In genomic region chrX:154517101-154517781, GRCh38 we compare ENCODE assay signal across 10 cellular contexts. TPM values are rescaled to one million over a fixed set of nuclear protein-coding genes. Genes with fewer than 3 reads are reported as not detected.
DNase-seq lines count a peak whose midpoint lies in the region; ATAC-seq, FAIRE-seq and TF ChIP-seq lines count a peak whose summit lies in the region.
"Had no signal": no experiment of that assay in that cellular context is flagged by ENCODE, and none has a peak within 500 bp of the region (broad histone marks: within the 10 kb centered on the region; RNA-seq: fewer than 3 reads in every experiment).

No MANE protein-coding gene starts in this region.

- H3K27me3 ChIP-seq in fibroblast of lung (ENCODE audit: control insufficient read depth, insufficient read depth, low read length), result no peaks in the 10 kb centered on the region

- peak overlapping the region in 1 of 2 experiments; percentile 86; a peak in 2 of 6 replicates for H3K27ac ChIP-seq in A549
- H3K27ac ChIP-seq in OCI-LY7 (ENCODE audit: low read depth, low read length, poor library complexity, severe bottlenecking), result no peak overlapping the region
- peak overlapping the region; percentile 69 for H3K27ac ChIP-seq in fibroblast of lung (ENCODE audit: insufficient read depth, low read length)

- peaks cover 30% of the 10 kb centered on the region for H3K4me1 Mint-ChIP-seq in neural crest cell

- no peak overlapping the region for H3K4me3 ChIP-seq in A549
- no peak overlapping the region for H3K4me3 ChIP-seq in OCI-LY7 (ENCODE audit: low read depth, low read length, poor library complexity, severe bottlenecking)
- peak overlapping the region in 2 of 4 experiments; percentile 51 to 52 for H3K4me3 ChIP-seq in fibroblast of lung (replicated peaks in 1 of 4; ENCODE audit: control extremely low read depth in 1 of 4, insufficient read depth in 1 of 4, low read depth in 3 of 4, low read length in 4 of 4)

- peak overlapping the region; percentile 48 for H3K9ac ChIP-seq in fibroblast of lung (ENCODE audit: insufficient read depth, low read length)

- no peak overlapping the region for H3K27ac Mint-ChIP-seq in neural crest cell (ENCODE audit: unreplicated experiment)

- TF ChIP-seq POLR2A in A549 (IDR thresholded peaks at IDR 0.05; ENCODE audit: low read length), result no peak

- H3K79me2 ChIP-seq in OCI-LY7 (ENCODE audit: insufficient read depth, low read depth, low read length) (no peaks in the 10 kb centered on the region), fibroblast of lung (ENCODE audit: control insufficient read depth, insufficient read depth, low read length) (peaks cover 4% of the 10 kb centered on the region)

- DNase-seq in A549 (ENCODE audit: low read depth in 1 of 2, low spot score in 1 of 2) (no peak), OCI-LY7 (ENCODE audit: low spot score) (no peak), fibroblast of lung (ENCODE audit: low read depth in 2 of 2) (peak in 1 of 2 donors; percentile 63), neural crest cell (ENCODE audit: low read depth, low spot score) (no peak), SW480 (ENCODE audit: low spot score) (no peak), NCI-H345 treated with DMSO at 0.1 percent for 48 hours (lab: John Stamatoyannopoulos, UW; ENCODE audit: unreplicated experiment) (no peak), Kasumi-1 (lab: John Stamatoyannopoulos, UW) (no peak)
- no peak for DNase-seq in stimulated activated CD4-positive, alpha-beta T cell treated with anti-CD3 and anti-CD28 coated beads, Interleukin-12 subunit alpha, Interleukin-12 subunit beta, amount 100 ng/mL, for 4 hours
- DNase-seq: activated T-cell treated with anti-CD3 and anti-CD28 coated beads, Interleukin-2, amount 50 U/mL, for 1 hour; COR-L47 had no signal

- ATAC-seq in A549, result no peak

- peak overlapping the region; percentile 72 for H3K4me3 Mint-ChIP-seq in neural crest cell

- no TSS peak for BruUV-seq in OCI-LY7 (replicated peaks; lab: Mats Ljungman, UMichigan)

- intact Hi-C loops in OCI-LY7 (cut with micrococcal nuclease; ENCODE audit: unreplicated experiment), result loop anchor here (5.0 kb wide), 1 partner anchor 40 kb away; the partner anchor contains the start of gene LAGE3

- POLR2A ChIA-PET in A549 (lab: Yijun Ruan, JAX) (interaction anchor here (1.3 kb wide), 1 partner anchor 27 kb away, joined by 3 read pairs; the partner anchor contains the start of gene SLC10A3), OCI-LY7 (lab: Charles Lee) (interaction anchor here (0.9 to 1.2 kb wide), 3 partner anchors 21 to 30 kb away, joined by 3 to 5 read pairs (median 3); partner anchors contain the start of genes SLC10A3 and UBL4A)

- TF ChIP-seq EP300 in A549 (IDR thresholded peaks at IDR 0.05), result no peak

- no peak for TF ChIP-seq RAD21 in A549 (conservative IDR thresholded peaks at IDR 0.05 in 1 of 2, IDR thresholded peaks at IDR 0.05 in 1 of 2)

- no peaks in the 10 kb centered on the region for H3K9me2 ChIP-seq in OCI-LY7 (ENCODE audit: insufficient read depth, low read length)

- CTCF ChIA-PET in A549 (lab: Yijun Ruan, JAX) (interaction anchor here (1.7 to 2.4 kb wide), 2 partner anchors 9 to 144 kb away, joined by 3 to 8 read pairs; no protein-coding TSS in a partner anchor), OCI-LY7 (lab: Charles Lee; ENCODE audit: unreplicated experiment) (interaction anchor here (1.4 kb wide), 1 partner anchor 10 kb away, joined by 3 read pairs; no protein-coding TSS in a partner anchor)

- H3K4me2 ChIP-seq in A549, result peak overlapping the region; percentile 79
- H3K4me2 ChIP-seq in OCI-LY7 (ENCODE audit: low read length), result peak overlapping the region; percentile 79
- peak overlapping the region; percentile 72 for H3K4me2 ChIP-seq in fibroblast of lung (ENCODE audit: extremely low read depth, insufficient read depth, low read length)

- TF ChIP-seq CTCF in A549 (IDR thresholded peaks at IDR 0.05) (no peak), OCI-LY7 (conservative IDR thresholded peaks at IDR 0.05; ENCODE audit: low read length) (no peak), fibroblast of lung (conservative IDR thresholded peaks at IDR 0.05 in 1 of 2, IDR thresholded peaks at IDR 0.05 in 1 of 2; ENCODE audit: low read depth in 1 of 2, low read length in 2 of 2) (no peak), neural crest cell (conservative IDR thresholded peaks at IDR 0.05) (no peak)

- no peaks in the 10 kb centered on the region for H3K9me3 ChIP-seq in A549
- no peaks in the 10 kb centered on the region for H3K9me3 ChIP-seq in OCI-LY7 (ENCODE audit: low read length)
- no peaks in the 10 kb centered on the region for H3K9me3 ChIP-seq in fibroblast of lung (ENCODE audit: control insufficient read depth, insufficient read depth, low read depth, low read length)

- FAIRE-seq in A549 (lab: Jason Lieb, UNC), result no peak

- no peaks in the 10 kb centered on the region for H3K9me3 Mint-ChIP-seq in neural crest cell

- peaks cover 5% of the 10 kb centered on the region for H3K36me3 Mint-ChIP-seq in neural crest cell (ENCODE audit: low read depth)

- H2AFZ ChIP-seq in OCI-LY7 (ENCODE audit: low read length) (no peak overlapping the region), fibroblast of lung (ENCODE audit: low read length) (no peak overlapping the region)

- H3K4me1 ChIP-seq in A549 (peaks cover 10% of the 10 kb centered on the region; the same call in 2 of the 3 replicates), OCI-LY7 (ENCODE audit: insufficient read depth, low read length, poor library complexity, severe bottlenecking) (peaks cover 13% of the 10 kb centered on the region), fibroblast of lung (ENCODE audit: control insufficient read depth, extremely low read depth, insufficient read depth, low read length) (peaks cover 10% of the 10 kb centered on the region)

- no peaks in the 10 kb centered on the region for H4K20me1 ChIP-seq in OCI-LY7 (ENCODE audit: insufficient read depth, low read length)
- H4K20me1 ChIP-seq in fibroblast of lung (ENCODE audit: control insufficient read depth, extremely low read depth, insufficient read depth, low read length), result no peaks in the 10 kb centered on the region

- no peaks in the 10 kb centered on the region for H3K36me3 ChIP-seq in OCI-LY7 (ENCODE audit: insufficient read depth, low read length)
- H3K36me3 ChIP-seq in fibroblast of lung (ENCODE audit: control insufficient read depth, insufficient read depth, low read length), result no peaks in the 10 kb centered on the region

- no peaks in the 10 kb centered on the region for H3K27me3 Mint-ChIP-seq in neural crest cell (ENCODE audit: low read depth)

- WGBS in A549 (ENCODE audit: missing lambda C conversion rate), result 91% methylated on average over 20 of the region's 25 CpGs

RNA-seq across cellular contexts. Expression of gene FAM3A, which starts 1.2 kb away (rescaled TPM):
- polyA plus RNA-seq in A549 (2011; rRNA removed), result 18.6 and 21.7 TPM in 2 replicates
- polyA plus RNA-seq in A549 (2012; cell fraction: cytosol; rRNA removed), result 47.8 and 55.1 TPM in 2 replicates
- polyA plus RNA-seq in A549 (2012; cell fraction: nucleus; rRNA removed), result 93.9 and 105 TPM in 2 replicates
- polyA plus RNA-seq in A549 (2017; fragmentation: RNase III; extraction: RNeasy Plus Mini Kit Qiagen cat#74134 plus additional on column Dnase treatment), result 33.2 to 40.6 TPM (median 36.7 TPM) in 3 replicates
- 16.1 and 21.8 TPM in 2 replicates for polyA minus RNA-seq in A549 (2011; rRNA and poly(A)+ RNA removed)
- total RNA-seq in OCI-LY7 (2014; rRNA removed; shearing (Covaris generic)), result 15.3 and 16.4 TPM in 2 replicates
- 21.9 and 24.6 TPM in 2 replicates for total RNA-seq in OCI-LY7 (2022)
- total RNA-seq in fibroblast of lung, result 30.0 and 30.2 TPM in 2 replicates
- polyA plus RNA-seq in fibroblast of lung, result 16.5 and 17.3 TPM in 2 replicates
- 27.9 and 31.6 TPM in 2 replicates for polyA plus RNA-seq in fibroblast of lung (2012)
- 20.7 and 23.7 TPM in 2 replicates for polyA minus RNA-seq in fibroblast of lung (ENCODE audit: low replicate concordance)
- total RNA-seq in neural crest cell, result 25.8 and 29.9 TPM in 2 replicates

RNA-seq across cellular contexts. Expression of gene SLC10A3, which starts 26.8 kb away (rescaled TPM):
- polyA plus RNA-seq in A549 (2011; rRNA removed) (9.0 and 10.1 TPM in 2 replicates), A549 (2017; fragmentation: RNase III; extraction: RNeasy Plus Mini Kit Qiagen cat#74134 plus additional on column Dnase treatment) (19.3 to 24.1 TPM (median 21.7 TPM) in 3 replicates), fibroblast of lung (15.5 and 16.0 TPM in 2 replicates)
- polyA plus RNA-seq in A549 (2012; cell fraction: cytosol; rRNA removed), result 18.6 and 27.7 TPM in 2 replicates
- polyA plus RNA-seq in A549 (2012; cell fraction: nucleus; rRNA removed), result 15.8 and 20.0 TPM in 2 replicates
- polyA minus RNA-seq in A549 (2011; rRNA and poly(A)+ RNA removed), result 11.0 and 18.0 TPM in 2 replicates
- 12.4 and 14.1 TPM in 2 replicates for total RNA-seq in OCI-LY7 (2014; rRNA removed; shearing (Covaris generic))
- total RNA-seq in OCI-LY7 (2022) (12.7 and 15.6 TPM in 2 replicates), fibroblast of lung (13.9 and 15.2 TPM in 2 replicates), neural crest cell (7.8 TPM in 2 replicates)
- 26.3 and 32.6 TPM in 2 replicates for polyA plus RNA-seq in fibroblast of lung (2012)
- 19.2 and 20.2 TPM in 2 replicates for polyA minus RNA-seq in fibroblast of lung (ENCODE audit: low replicate concordance)

RNA-seq across cellular contexts. Expression of gene G6PD, which starts 29.4 kb away (rescaled TPM):
- 692 and 774 TPM in 2 replicates for polyA plus RNA-seq in A549 (2011; rRNA removed)
- polyA plus RNA-seq in A549 (2012; cell fraction: cytosol; rRNA removed), result 1,222 and 1,527 TPM in 2 replicates
- 2,784 and 3,385 TPM in 2 replicates for polyA plus RNA-seq in A549 (2012; cell fraction: nucleus; rRNA removed)
- polyA plus RNA-seq in A549 (2017; fragmentation: RNase III; extraction: RNeasy Plus Mini Kit Qiagen cat#74134 plus additional on column Dnase treatment), result 1,409 to 1,481 TPM (median 1,465 TPM) in 3 replicates
- 756 and 969 TPM in 2 replicates for polyA minus RNA-seq in A549 (2011; rRNA and poly(A)+ RNA removed)
- 21.6 and 26.1 TPM in 2 replicates for total RNA-seq in OCI-LY7 (2014; rRNA removed; shearing (Covaris generic))
- total RNA-seq in OCI-LY7 (2022), result 40.9 and 47.1 TPM in 2 replicates
- 52.1 and 86.2 TPM in 2 replicates for total RNA-seq in fibroblast of lung
- 109 and 229 TPM in 2 replicates for polyA plus RNA-seq in fibroblast of lung
- polyA plus RNA-seq in fibroblast of lung (2012), result 236 and 397 TPM in 2 replicates
- polyA minus RNA-seq in fibroblast of lung (ENCODE audit: low replicate concordance), result 725 and 757 TPM in 2 replicates
- 84.4 and 93.9 TPM in 2 replicates for total RNA-seq in neural crest cell

RNA-seq across cellular contexts. Expression of gene IKBKG, which starts 30.2 kb away (rescaled TPM):
- polyA plus RNA-seq in A549 (2011; rRNA removed) (19.7 and 22.1 TPM in 2 replicates), A549 (2017; fragmentation: RNase III; extraction: RNeasy Plus Mini Kit Qiagen cat#74134 plus additional on column Dnase treatment) (33.4 to 38.8 TPM (median 34.2 TPM) in 3 replicates), fibroblast of lung (14.8 and 27.8 TPM in 2 replicates)
- 38.7 and 46.2 TPM in 2 replicates for polyA plus RNA-seq in A549 (2012; cell fraction: cytosol; rRNA removed)
- polyA plus RNA-seq in A549 (2012; cell fraction: nucleus; rRNA removed), result 117 and 119 TPM in 2 replicates
- 9.9 and 14.9 TPM in 2 replicates for polyA minus RNA-seq in A549 (2011; rRNA and poly(A)+ RNA removed)
- 9.9 and 14.3 TPM in 2 replicates for total RNA-seq in OCI-LY7 (2014; rRNA removed; shearing (Covaris generic))
- total RNA-seq in OCI-LY7 (2022) (31.6 and 34.4 TPM in 2 replicates), fibroblast of lung (8.7 and 20.1 TPM in 2 replicates), neural crest cell (20.3 and 21.3 TPM in 2 replicates)
- polyA plus RNA-seq in fibroblast of lung (2012), result 23.2 and 43.0 TPM in 2 replicates
- 14.0 and 19.4 TPM in 2 replicates for polyA minus RNA-seq in fibroblast of lung (ENCODE audit: low replicate concordance)

RNA-seq across cellular contexts. Expression of gene UBL4A, which starts 30.8 kb away (rescaled TPM):
- polyA plus RNA-seq in A549 (2011; rRNA removed) (26.4 and 30.8 TPM in 2 replicates), A549 (2017; fragmentation: RNase III; extraction: RNeasy Plus Mini Kit Qiagen cat#74134 plus additional on column Dnase treatment) (34.6 to 37.7 TPM (median 36.9 TPM) in 3 replicates), fibroblast of lung (17.9 and 21.7 TPM in 2 replicates)
- polyA plus RNA-seq in A549 (2012; cell fraction: cytosol; rRNA removed), result 41.9 and 51.0 TPM in 2 replicates
- polyA plus RNA-seq in A549 (2012; cell fraction: nucleus; rRNA removed), result 26.9 and 33.9 TPM in 2 replicates
- 34.8 and 35.5 TPM in 2 replicates for polyA minus RNA-seq in A549 (2011; rRNA and poly(A)+ RNA removed)
- total RNA-seq in OCI-LY7 (2014; rRNA removed; shearing (Covaris generic)), result 76.0 and 89.9 TPM in 2 replicates
- total RNA-seq in OCI-LY7 (2022) (49.4 and 49.7 TPM in 2 replicates), fibroblast of lung (39.5 and 42.8 TPM in 2 replicates), neural crest cell (39.2 and 39.5 TPM in 2 replicates)
- polyA plus RNA-seq in fibroblast of lung (2012), result 22.1 and 29.2 TPM in 2 replicates
- 16.3 and 42.9 TPM in 2 replicates for polyA minus RNA-seq in fibroblast of lung (ENCODE audit: low replicate concordance)
